ENCODE assay signal across 8 cellular contexts in genomic region chr19:48752511-48753365, GRCh38. TPM values are rescaled to one million over a fixed set of nuclear protein-coding genes. Genes with fewer than 3 reads are reported as not detected.
DNase-seq lines count a peak whose midpoint lies in the region; ATAC-seq and TF ChIP-seq lines count a peak whose summit lies in the region.

FUT1 (minus strand) TSS chr19:48752641; CDS start chr19:48751281, 1,360 bp downstream.

- H3K27me3 ChIP-seq in BE2C = peaks cover 11% of the 10 kb centered on the region
- no peaks in the 10 kb centered on the region for H3K27me3 ChIP-seq in brain microvascular endothelial cell (replicated peaks)
- H3K27me3 ChIP-seq in iPS-20b (ENCODE audit: insufficient read depth, low read length) = peaks cover 23% of the 10 kb centered on the region
- H3K27me3 ChIP-seq in spleen (replicated peaks in 1 of 7) = peaks cover 0 to 58% (median 21%) of the 10 kb centered on the region in 7 donors

- peak within 1 kb of the TSS; percentile 82; the same call in 1 of the 2 replicates for H3K9ac ChIP-seq in iPS-20b (ENCODE audit: low read depth, low read length)

- peak within 1 kb of the TSS; percentile 57 for H3K4me3 ChIP-seq in BE2C (ENCODE audit: low read depth, low read length)
- peak within 1 kb of the TSS; percentile 29 for H3K4me3 ChIP-seq in brain microvascular endothelial cell (ENCODE audit: low read depth, low read length)
- peak within 1 kb of the TSS; percentile 85 for H3K4me3 ChIP-seq in iPS-20b (ENCODE audit: low read length)
- peak within 1 kb of the TSS; percentile 37 to 69 (median 40) for H3K4me3 ChIP-seq in spleen

- TF ChIP-seq CTCF in BE2C (IDR thresholded peaks at IDR 0.05; ENCODE audit: low read depth, low read length) (no peak; the same call in 1 of the 2 replicates), brain microvascular endothelial cell (IDR thresholded peaks at IDR 0.05; ENCODE audit: low read depth, low read length, missing control alignments) (peak; percentile 5), spleen (IDR thresholded peaks at IDR 0.05 in 8 of 11, conservative IDR thresholded peaks at IDR 0.05 in 3 of 11) (peak in 1 of 11 experiments; percentile 3)

- WGBS in spleen, 5 donors = 2 to 3% (median 2%) methylated on average over 35 to 73 of the region's 73 CpGs

- peak; percentile 54 for DNase-seq in BE2C
- peak in 64 of 76 experiments; percentile 17 to 85 (median 64) for DNase-seq in HUDEP-2 (lab: John Stamatoyannopoulos, UW; ENCODE audit: unreplicated experiment in 76 of 76)
- DNase-seq in RPMI7951 (ENCODE audit: low read depth) = peak; percentile 65
- no peak for DNase-seq in brain microvascular endothelial cell
- peak; percentile 89 for DNase-seq in spleen
- no peak for DNase-seq in posterior vena cava (ENCODE audit: low spot score)

- H3K27ac ChIP-seq in brain microvascular endothelial cell (no peak within 1 kb of the TSS), iPS-20b (ENCODE audit: low read length) (peak within 1 kb of the TSS; percentile 27), spleen (peak within 1 kb of the TSS; percentile 55 to 81 (median 76))

- no peaks in the 10 kb centered on the region for H3K36me3 ChIP-seq in BE2C
- H3K36me3 ChIP-seq in brain microvascular endothelial cell (replicated peaks) = no peaks in the 10 kb centered on the region
- H3K36me3 ChIP-seq in iPS-20b (ENCODE audit: insufficient read depth, low read depth, low read length) = peaks cover 23% of the 10 kb centered on the region
- peaks cover 0 to 18% (median 0%) of the 10 kb centered on the region in 6 donors for H3K36me3 ChIP-seq in spleen

- in situ Hi-C loops in brain microvascular endothelial cell (cut with HindIII; ENCODE audit: low pct_ligation_motif_present, low sequenced_read_pairs) = no loop called here

- no peaks in the 10 kb centered on the region for H3K9me3 ChIP-seq in BE2C
- no peaks in the 10 kb centered on the region for H3K9me3 ChIP-seq in iPS-20b (ENCODE audit: insufficient read depth, low read depth, low read length)
- no peaks in the 10 kb centered on the region for H3K9me3 ChIP-seq in spleen

- peak in 1 of 3 donors; percentile 8 for TF ChIP-seq POLR2A in spleen (IDR thresholded peaks at IDR 0.05)

- H3K4me1 ChIP-seq in BE2C (peaks cover 5% of the 10 kb centered on the region; the same call in 1 of the 2 replicates), iPS-20b (ENCODE audit: insufficient read depth, low read length) (peaks cover 11% of the 10 kb centered on the region; the same call in 1 of the 2 replicates), spleen (peaks cover 10 to 66% (median 34%) of the 10 kb centered on the region in 6 donors)

- intact Hi-C loops in spleen (cut with DNase I; ENCODE audit: low total_unique reads) = no loop called here
- intact Hi-C loops in posterior vena cava (cut with DNase I) = no loop called here

- ATAC-seq in GM19397 (IDR thresholded peaks at IDR 0.05; ENCODE audit: unreplicated experiment) = no peak

RNA-seq across cellular contexts. Expression of gene FUT1, which starts in this region (rescaled TPM):
- polyA plus RNA-seq in BE2C (2012; ENCODE audit: insufficient read depth, insufficient read length, low read depth) = 6.3 TPM
- 0.60 and 0.78 TPM in 2 replicates for total RNA-seq in RPMI7951 (2014; rRNA removed; shearing (Covaris generic))
- total RNA-seq in spleen (10 to 100 TPM in 4 of 7 donors, 1 to 10 TPM in 3; 5.6 to 22.9 (median 10.0) TPM), posterior vena cava (1 to 10 TPM; 1.5 to 2.1 TPM)
- polyA plus RNA-seq in spleen = 1 to 10 TPM; 1.0 to 6.5 (median 2.7) TPM

Comparison
In these comparisons a context has a peak if more than half of its experiments do, and no peak if none do; other contexts are left out.
1. Peak in DNase-seq in RPMI7951; RNA of the gene not detected or under 1 TPM.
2. DNase-seq: peak in BE2C (single experiment), HUDEP-2 (64 of 76) and spleen (single experiment); none in brain microvascular endothelial cell (single experiment) and posterior vena cava (single experiment).
3. H3K4me3 ChIP-seq: peak in every context shown above with its lines; median percentile 85 in iPS-20b; 57 in BE2C; 40 in spleen; 29 in brain microvascular endothelial cell.